ENCODE assay signal across 14 cellular contexts in genomic region chr11:28490763-28491382, GRCh38.
"Had no signal": no experiment of that assay in that cellular context is flagged by ENCODE, and none has a peak within 500 bp of the region (broad histone marks: within the 10 kb centered on the region; RNA-seq: fewer than 3 reads in every experiment).

No MANE protein-coding gene starts in this region.

- ATAC-seq: gastrocnemius medialis; heart left ventricle; left lung; natural killer cell treated with Interleukin-12 subunit alpha and Interleukin-12 subunit beta and Interleukin-15 and Interleukin-18, amount 100 ng/mL, for 72 hours had no signal

- H3K4me1 ChIP-seq: heart left ventricle, left lung, vagina had no signal

- H3K27me3 ChIP-seq: gastrocnemius medialis, heart left ventricle, left lung, vagina had no signal

- H3K36me3 ChIP-seq: gastrocnemius medialis, heart left ventricle, left lung, vagina had no signal

- H3K4me3 ChIP-seq: gastrocnemius medialis, heart left ventricle, left lung, skin epidermis, vagina had no signal

- H3K27ac ChIP-seq: gastrocnemius medialis, heart left ventricle, left lung, skin epidermis, vagina had no signal

- H3K9me3 ChIP-seq: gastrocnemius medialis, heart left ventricle, left lung, vagina had no signal

- DNase-seq: activated CD4-positive, alpha-beta T cell treated with anti-CD3 and anti-CD28 coated beads, Interleukin-2, amount 50 U/mL, for 1 hour; activated CD4-positive, CD25-positive, alpha-beta regulatory T cell treated with anti-CD3 and anti-CD28 coated beads, Interleukin-2, amount 50 U/mL, for 72 hours; activated CD8-positive, alpha-beta memory T cell treated with anti-CD3 and anti-CD28 coated beads for 24 hours; activated gamma-delta T cell treated with Interleukin-2 at 50 U/mL for 16 hours; effector CD4-positive, alpha-beta T cell; gastrocnemius medialis; heart left ventricle; left lung; posterior cingulate gyrus; retina; trophoblast cell had no signal
